ENCODE assay signal across 17 cellular contexts in the genomic region with DNA sequence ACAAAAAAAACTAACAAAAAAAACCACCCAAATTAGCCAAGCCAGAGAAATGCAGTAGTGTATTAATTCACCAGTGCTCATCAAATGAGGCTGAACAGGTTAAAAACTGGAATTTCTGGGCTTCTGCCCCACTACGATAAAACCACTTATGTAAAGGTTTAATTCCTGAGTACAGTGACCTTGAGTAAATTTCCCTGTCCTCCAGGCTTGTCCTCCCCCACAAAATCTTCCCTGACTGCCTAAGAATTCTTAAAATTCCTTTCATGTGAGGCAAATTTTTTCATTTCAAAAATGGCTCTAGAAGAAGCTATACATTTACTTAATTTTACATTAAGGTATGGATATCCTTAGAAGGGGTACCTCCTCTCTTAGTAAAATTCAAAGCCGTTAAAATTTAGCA.
A peak's percentile ranks its signal among the peaks of the same experiment; 100 is the strongest.
DNase-seq lines count a peak whose midpoint lies in the region; ATAC-seq, FAIRE-seq and TF ChIP-seq lines count a peak whose summit lies in the region.
"Had no signal": no experiment of that assay in that cellular context is flagged by ENCODE, and none has a peak within 500 bp of the region (broad histone marks: within the 10 kb centered on the region; RNA-seq: fewer than 3 reads in every experiment).

No MANE protein-coding gene starts in this region.

- H3K4me3 Mint-ChIP-seq in astrocyte (ENCODE audit: unreplicated experiment): no peak overlapping the region
- H3K4me3 Mint-ChIP-seq in immature natural killer cell: no peak overlapping the region
- H3K4me3 Mint-ChIP-seq: activated CD4-positive, alpha-beta T cell treated with anti-CD3 and anti-CD28 coated beads, Interleukin-2, amount 10 ng/mL, durations not matched to agents 24 days and 14 days; activated naive CD8-positive, alpha-beta T cell; activated T-cell treated with anti-CD3 and anti-CD28 coated beads, Interleukin-2, amount 50 U/mL, for 24 hours had no signal

- DNase-seq in A172 (ENCODE audit: low spot score) (peak; percentile 64), HCT116 (ENCODE audit: low read depth, low spot score) (no peak), astrocyte (ENCODE audit: low read depth) (peak; percentile 59), kidney tubule cell (ENCODE audit: low spot score) (peak; percentile 39), RKO (ENCODE audit: low spot score) (no peak), immature natural killer cell (no peak), HuH-7.5 (ENCODE audit: low spot score) (no peak), SW480 (ENCODE audit: low spot score) (no peak)
- DNase-seq: activated CD4-positive, alpha-beta T cell treated with anti-CD3 and anti-CD28 coated beads, Interleukin-2, amount 10 ng/mL, durations not matched to agents 24 days and 14 days; activated T-cell treated with anti-CD3 and anti-CD28 coated beads, Interleukin-2, amount 50 U/mL, for 24 hours; COR-L47; NCI-H1048; NCI-H2171; substantia nigra; T1000 had no signal

- H3K36me3 Mint-ChIP-seq in astrocyte (ENCODE audit: low read depth, unreplicated experiment): no peaks in the 10 kb centered on the region
- H3K36me3 Mint-ChIP-seq in immature natural killer cell: no peaks in the 10 kb centered on the region
- H3K36me3 Mint-ChIP-seq: activated naive CD8-positive, alpha-beta T cell had no signal

- RAD21 ChIA-PET in HCT116 (lab: Charles Lee; ENCODE audit: low non-redundant PET in 1 of 2, low total read pairs in 2 of 2, uncharacterized antibody in 2 of 2, unreplicated experiment in 2 of 2): no interaction called here

- no peak for ATAC-seq in HCT116

- H3K27ac Mint-ChIP-seq in astrocyte (ENCODE audit: unreplicated experiment) (peak overlapping the region; percentile 96), immature natural killer cell (no peak overlapping the region)
- H3K27ac Mint-ChIP-seq: activated CD4-positive, alpha-beta T cell treated with anti-CD3 and anti-CD28 coated beads, Interleukin-2, amount 10 ng/mL, durations not matched to agents 24 days and 14 days; activated naive CD8-positive, alpha-beta T cell; activated T-cell treated with anti-CD3 and anti-CD28 coated beads, Interleukin-2, amount 50 U/mL, for 24 hours had no signal

- H3K9me3 ChIP-seq in HCT116 (ENCODE audit: control insufficient read depth in 1 of 2, insufficient read depth in 1 of 2, low read depth in 1 of 2, low read length in 2 of 2): no peaks in the 10 kb centered on the region
- no peaks in the 10 kb centered on the region for H3K9me3 ChIP-seq in astrocyte (ENCODE audit: insufficient read depth, low read depth, low read length)

- H4K20me1 ChIP-seq in HCT116 (ENCODE audit: insufficient read depth) (no peaks in the 10 kb centered on the region), astrocyte (ENCODE audit: insufficient read depth, low read length) (no peaks in the 10 kb centered on the region)

- FAIRE-seq in astrocyte (lab: Jason Lieb, UNC): no peak
- FAIRE-seq: GM18507 had no signal

- H3K36me3 ChIP-seq in HCT116 (ENCODE audit: control insufficient read depth in 1 of 2, insufficient read depth in 2 of 2, low read length in 2 of 2) (no peaks in the 10 kb centered on the region), astrocyte (ENCODE audit: insufficient read depth, low read length) (no peaks in the 10 kb centered on the region)

- intact Hi-C loops in HCT116 (cut with micrococcal nuclease): no loop called here

- H3K9ac ChIP-seq in HCT116 (ENCODE audit: low read length) (no peak overlapping the region), astrocyte (ENCODE audit: low read length) (no peak overlapping the region)

- peaks cover 15 to 26% of the 10 kb centered on the region in 2 experiments; a peak in 3 of 4 replicates for H3K4me1 ChIP-seq in HCT116 (ENCODE audit: control insufficient read depth in 1 of 2, insufficient read depth in 2 of 2, low read length in 2 of 2)
- H3K4me1 ChIP-seq in astrocyte (ENCODE audit: insufficient read depth, low read length): peaks cover 11% of the 10 kb centered on the region

- TF ChIP-seq CTCF in HCT116 (IDR thresholded peaks at IDR 0.05 in 2 of 3, conservative IDR thresholded peaks at IDR 0.05 in 1 of 3; ENCODE audit: borderline replicate concordance in 1 of 3, insufficient read depth in 1 of 3, low read depth in 2 of 3, low read length in 2 of 3) (no peak), astrocyte (IDR thresholded peaks at IDR 0.05; ENCODE audit: insufficient read depth, low read depth, low read length) (no peak)

- H3K27me3 Mint-ChIP-seq in astrocyte (ENCODE audit: low read depth, unreplicated experiment) (no peaks in the 10 kb centered on the region), immature natural killer cell (ENCODE audit: low read depth in 3 of 3) (peaks cover 0 to 4% (median 0%) of the 10 kb centered on the region in 3 donors)
- H3K27me3 Mint-ChIP-seq: activated CD4-positive, alpha-beta T cell treated with anti-CD3 and anti-CD28 coated beads, Interleukin-2, amount 10 ng/mL, durations not matched to agents 24 days and 14 days; activated naive CD8-positive, alpha-beta T cell; activated T-cell treated with anti-CD3 and anti-CD28 coated beads, Interleukin-2, amount 50 U/mL, for 24 hours had no signal

- CTCF ChIA-PET in HCT116 (lab: Charles Lee): no interaction called here

- H3K9me3 Mint-ChIP-seq in astrocyte (ENCODE audit: unreplicated experiment): no peaks in the 10 kb centered on the region
- H3K9me3 Mint-ChIP-seq in immature natural killer cell: no peaks in the 10 kb centered on the region
- H3K9me3 Mint-ChIP-seq: activated CD4-positive, alpha-beta T cell treated with anti-CD3 and anti-CD28 coated beads, Interleukin-2, amount 10 ng/mL, durations not matched to agents 24 days and 14 days; activated T-cell treated with anti-CD3 and anti-CD28 coated beads, Interleukin-2, amount 50 U/mL, for 24 hours had no signal

- H3K4me2 ChIP-seq in HCT116 (ENCODE audit: low read length) (peak overlapping the region; percentile 9; the same call in 1 of the 2 replicates), astrocyte (ENCODE audit: low read length) (peak overlapping the region; percentile 22)

- H3K4me3 ChIP-seq in HCT116 (replicated peaks in 1 of 2; ENCODE audit: low read depth in 1 of 2, low read length in 2 of 2) (no peak overlapping the region), astrocyte (ENCODE audit: insufficient read depth, low read depth, low read length) (no peak overlapping the region)

- POLR2A ChIA-PET in HCT116 (lab: Charles Lee): no interaction called here

- H2AFZ ChIP-seq in HCT116 (ENCODE audit: low read depth, low read length, poor library complexity, severe bottlenecking) (no peak overlapping the region), astrocyte (ENCODE audit: low read depth, low read length) (no peak overlapping the region)

- no peak for TF ChIP-seq POLR2A in HCT116 (IDR thresholded peaks at IDR 0.05; ENCODE audit: borderline replicate concordance, extremely low read depth, insufficient read depth, insufficient read length)

- H3K27me3 ChIP-seq in HCT116 (ENCODE audit: insufficient read depth, low read length) (no peaks in the 10 kb centered on the region), astrocyte (ENCODE audit: insufficient read depth, low read length) (no peaks in the 10 kb centered on the region)

- no peaks in the 10 kb centered on the region for H3K9me2 ChIP-seq in HCT116 (ENCODE audit: insufficient read depth)

- H3K79me2 ChIP-seq in HCT116 (ENCODE audit: insufficient read depth, low read length) (no peaks in the 10 kb centered on the region), astrocyte (ENCODE audit: insufficient read depth, low read length) (no peaks in the 10 kb centered on the region)

- BruUV-seq in HCT116 (replicated peaks; lab: Mats Ljungman, UMichigan): no TSS peak

- H3K4me1 Mint-ChIP-seq in astrocyte (ENCODE audit: low read depth, unreplicated experiment) (peaks cover 20% of the 10 kb centered on the region), immature natural killer cell (no peaks in the 10 kb centered on the region)
- H3K4me1 Mint-ChIP-seq: activated CD4-positive, alpha-beta T cell treated with anti-CD3 and anti-CD28 coated beads, Interleukin-2, amount 10 ng/mL, durations not matched to agents 24 days and 14 days had no signal

- TF ChIP-seq RAD21 in HCT116 (IDR thresholded peaks at IDR 0.05; ENCODE audit: low read depth): no peak

- H3K27ac ChIP-seq in HCT116 (ENCODE audit: low read depth, low read length): no peak overlapping the region
- H3K27ac ChIP-seq in astrocyte (ENCODE audit: low read depth, low read length): no peak overlapping the region

TF ChIP-seq in HCT116, 20 proteins besides CTCF, POLR2A, EP300 and RAD21:
- TF ChIP-seq POLR2AphosphoS5 (IDR thresholded peaks at IDR 0.05; ENCODE audit: low read depth, low read length) (no peak), ZNF274 (IDR thresholded peaks at IDR 0.05; ENCODE audit: low read depth, low read length) (no peak), SIN3A (IDR thresholded peaks at IDR 0.05; ENCODE audit: low read depth) (no peak), JUND (IDR thresholded peaks at IDR 0.05) (no peak), SRF (IDR thresholded peaks at IDR 0.05; ENCODE audit: low read depth) (no peak), EZH2 (IDR thresholded peaks at IDR 0.05) (no peak)
- TF ChIP-seq, protein P1, sequence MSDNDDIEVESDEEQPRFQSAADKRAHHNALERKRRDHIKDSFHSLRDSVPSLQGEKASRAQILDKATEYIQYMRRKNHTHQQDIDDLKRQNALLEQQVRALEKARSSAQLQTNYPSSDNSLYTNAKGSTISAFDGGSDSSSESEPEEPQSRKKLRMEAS (IDR thresholded peaks at IDR 0.05): no peak
- TF ChIP-seq, protein P2, sequence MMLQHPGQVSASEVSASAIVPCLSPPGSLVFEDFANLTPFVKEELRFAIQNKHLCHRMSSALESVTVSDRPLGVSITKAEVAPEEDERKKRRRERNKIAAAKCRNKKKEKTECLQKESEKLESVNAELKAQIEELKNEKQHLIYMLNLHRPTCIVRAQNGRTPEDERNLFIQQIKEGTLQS (IDR thresholded peaks at IDR 0.05): no peak

Comparison
In these comparisons a context has a peak if more than half of its experiments do, and no peak if none do; other contexts are left out.
1. DNase-seq: peak in A172 (single experiment), astrocyte (single experiment) and kidney tubule cell (single experiment); none in HCT116 (single experiment), RKO (single experiment), immature natural killer cell (0 of 3), HuH-7.5 (single experiment) and SW480 (single experiment).